In genomic region chr14:96165493-96166474, GRCh38 we compare ENCODE assay signal across 1 cellular context.
TF ChIP-seq lines count a peak whose summit lies in the region.

No MANE protein-coding gene starts in this region.

TF ChIP-seq in IMR-90, 13 proteins besides CTCF, POLR2A, EP300 and RAD21:
- TF ChIP-seq CEBPB (IDR thresholded peaks at IDR 0.05; ENCODE audit: low read depth, low read length) (no peak), MXI1 (IDR thresholded peaks at IDR 0.05; ENCODE audit: borderline replicate concordance, low read depth, low read length) (no peak), MAFK (IDR thresholded peaks at IDR 0.05; ENCODE audit: low read depth, low read length) (no peak), RCOR1 (IDR thresholded peaks at IDR 0.05; ENCODE audit: insufficient replicate concordance, low read length) (no peak), FOS (IDR thresholded peaks at IDR 0.05; ENCODE audit: low read depth, low read length) (no peak), ELK1 (IDR thresholded peaks at IDR 0.05; ENCODE audit: borderline replicate concordance, low read depth, low read length) (no peak), SMC3 (IDR thresholded peaks at IDR 0.05; ENCODE audit: low read depth, low read length) (no peak), BHLHE40 (IDR thresholded peaks at IDR 0.05; ENCODE audit: low read depth, low read length) (no peak), RFX5 (IDR thresholded peaks at IDR 0.05; ENCODE audit: low read depth, low read length) (no peak), NFE2L2 (IDR thresholded peaks at IDR 0.05; ENCODE audit: low read depth, low read length) (no peak), CHD1 (IDR thresholded peaks at IDR 0.05; ENCODE audit: low read depth, low read length) (no peak), USF2 (IDR thresholded peaks at IDR 0.05; ENCODE audit: low read depth, low read length) (no peak), MAZ (IDR thresholded peaks at IDR 0.05; ENCODE audit: borderline replicate concordance, low read depth, low read length) (no peak)
